Comparison of ENCODE assay signal across 20 cellular contexts in genomic region chr1:197392541-197392940, GRCh38.
DNase-seq lines count a peak whose midpoint lies in the region; ATAC-seq and TF ChIP-seq lines count a peak whose summit lies in the region.
"Had no signal": no experiment of that assay in that cellular context is flagged by ENCODE, and none has a peak within 500 bp of the region (broad histone marks: within the 10 kb centered on the region; RNA-seq: fewer than 3 reads in every experiment).

No MANE protein-coding gene starts in this region.

- H4K20me1 ChIP-seq in Loucy (ENCODE audit: insufficient read depth, low read length, poor library complexity, severe bottlenecking) = no peaks in the 10 kb centered on the region
- H4K20me1 ChIP-seq: BLaER1 treated with 17β-estradiol and CSF1 and Interleukin-3, amounts not matched to agents 10 nM and 100 nM had no signal

- ATAC-seq in HG02798 (IDR thresholded peaks at IDR 0.05; ENCODE audit: poor library complexity, unreplicated experiment) = no peak
- ATAC-seq: GM12878 had no signal

- H3K27ac Mint-ChIP-seq in CD4-positive, alpha-beta memory T cell = peak overlapping the region in 5 of 7 donors; percentile 14 to 96 (median 86)
- H3K27ac Mint-ChIP-seq: T-helper 2 cell treated with Interferon-gamma antibody and Interleukin-4, amounts not matched to agents 5 μg/mL and 100 μg/mL, for 36 hours had no signal

- peak overlapping the region; percentile 47 for H3K9ac ChIP-seq in Loucy (ENCODE audit: low read depth, low read length, poor library complexity, severe bottlenecking)
- H3K9ac ChIP-seq: BLaER1 treated with 17β-estradiol and CSF1 and Interleukin-3, amounts not matched to agents 10 nM and 100 nM had no signal

- H3K9me2 ChIP-seq in Loucy (replicated peaks; ENCODE audit: low read depth, low read length) = no peaks in the 10 kb centered on the region

- POLR2A ChIA-PET in CD4-positive, alpha-beta memory T cell (lab: Charles Lee; ENCODE audit: partially characterized antibody) = no interaction called here

- no peaks in the 10 kb centered on the region for H3K79me2 ChIP-seq in Loucy (ENCODE audit: insufficient read depth, low read length)

- H3K27me3 Mint-ChIP-seq in CD4-positive, alpha-beta memory T cell = no peaks in the 10 kb centered on the region

- H3K36me3 Mint-ChIP-seq in CD4-positive, alpha-beta memory T cell = no peaks in the 10 kb centered on the region
- H3K36me3 Mint-ChIP-seq: CD8-positive, alpha-beta T cell had no signal

- no peaks in the 10 kb centered on the region for H3K36me3 ChIP-seq in CD4-positive, alpha-beta memory T cell (ENCODE audit: insufficient read depth, low read length)
- no peaks in the 10 kb centered on the region for H3K36me3 ChIP-seq in Loucy (ENCODE audit: insufficient read depth, low read length)
- H3K36me3 ChIP-seq: BLaER1 treated with 17β-estradiol and CSF1 and Interleukin-3, amounts not matched to agents 10 nM and 100 nM had no signal

- H3K4me3 Mint-ChIP-seq in CD4-positive, alpha-beta memory T cell = no peak overlapping the region
- H3K4me3 Mint-ChIP-seq: T-helper 2 cell treated with Interferon-gamma antibody and Interleukin-4, amounts not matched to agents 5 μg/mL and 100 μg/mL, for 36 hours had no signal

- TF ChIP-seq CTCF in Loucy (conservative IDR thresholded peaks at IDR 0.05; ENCODE audit: low read length) = no peak

- intact Hi-C loops in CD4-positive, alpha-beta memory T cell (cut with micrococcal nuclease) = loop anchor here (5.0 kb wide), 3 partner anchors 35 to 385 kb away; partner anchors contain the start of gene DENND1B

- CTCF ChIA-PET in CD4-positive, alpha-beta memory T cell (lab: Charles Lee; ENCODE audit: partially characterized antibody) = interaction anchor here (1.0 to 1.9 kb wide), 5 partner anchors 9 to 213 kb away, joined by 3 to 6 read pairs (median 4); no protein-coding TSS in a partner anchor

- no peak overlapping the region for H2AFZ ChIP-seq in Loucy (ENCODE audit: low read length)

- no peak overlapping the region for H3K4me3 ChIP-seq in CD4-positive, alpha-beta memory T cell (ENCODE audit: low read length in 2 of 2)
- no peak overlapping the region for H3K4me3 ChIP-seq in Loucy (ENCODE audit: low read length, poor library complexity, severe bottlenecking)
- H3K4me3 ChIP-seq: BLaER1 treated with 17β-estradiol and CSF1 and Interleukin-3, amounts not matched to agents 10 nM and 100 nM; GM12878 had no signal

- no peaks in the 10 kb centered on the region for H3K9me3 Mint-ChIP-seq in CD4-positive, alpha-beta memory T cell
- H3K9me3 Mint-ChIP-seq: CD8-positive, alpha-beta T cell; T-helper 2 cell treated with Interferon-gamma antibody and Interleukin-4, amounts not matched to agents 5 μg/mL and 100 μg/mL, for 36 hours had no signal

- no peak overlapping the region for H3K27ac ChIP-seq in CD4-positive, alpha-beta memory T cell (ENCODE audit: low read depth, low read length)
- H3K27ac ChIP-seq: BLaER1 treated with 17β-estradiol and CSF1 and Interleukin-3, amounts not matched to agents 10 nM and 100 nM had no signal

- H3F3A ChIP-seq in Loucy (ENCODE audit: low read depth) = peaks cover 8% of the 10 kb centered on the region; the same call in 1 of the 2 replicates

- H3K4me1 ChIP-seq in CD4-positive, alpha-beta memory T cell (ENCODE audit: insufficient read depth, low read length) = peaks cover 43% of the 10 kb centered on the region
- H3K4me1 ChIP-seq in Loucy (ENCODE audit: insufficient read depth, low read length, poor library complexity, severe bottlenecking) = peaks cover 44% of the 10 kb centered on the region

- no peaks in the 10 kb centered on the region for H3K27me3 ChIP-seq in CD4-positive, alpha-beta memory T cell (ENCODE audit: insufficient read depth, low read length)
- H3K27me3 ChIP-seq in Loucy (ENCODE audit: insufficient read depth, low read length, poor library complexity, severe bottlenecking) = no peaks in the 10 kb centered on the region
- H3K27me3 ChIP-seq: BLaER1 treated with 17β-estradiol and CSF1 and Interleukin-3, amounts not matched to agents 10 nM and 100 nM had no signal

- DNase-seq in CD4-positive, alpha-beta memory T cell = no peak
- DNase-seq in GM03348 (ENCODE audit: low spot score) (peak; percentile 3), dedifferentiated amniotic fluid mesenchymal stem cell (ENCODE audit: extremely low spot score) (peak; percentile 22), NCI-H2196 treated with DMSO at 0.1 percent for 48 hours (lab: John Stamatoyannopoulos, UW; ENCODE audit: unreplicated experiment) (no peak), NCI-H146 (lab: John Stamatoyannopoulos, UW) (no peak), DMS114 treated with DMSO at 0.1 percent for 48 hours (lab: John Stamatoyannopoulos, UW; ENCODE audit: unreplicated experiment) (no peak)
- DNase-seq: CD8-positive, alpha-beta T cell; DMS153; DND-41; NCI-H1092; NCI-H1417 treated with DMSO at 0.1 percent for 48 hours; NCI-H187; NCI-H2171 treated with DMSO at 0.1 percent for 48 hours; NCI-H524; NCI-H774 had no signal

- peaks cover 30 to 42% (median 36%) of the 10 kb centered on the region in 4 donors for H3K4me1 Mint-ChIP-seq in CD4-positive, alpha-beta memory T cell

- peak overlapping the region; percentile 78 for H3K4me2 ChIP-seq in Loucy (ENCODE audit: low read depth, low read length, poor library complexity, severe bottlenecking)

- H3K9me3 ChIP-seq in CD4-positive, alpha-beta memory T cell (ENCODE audit: control insufficient read depth in 1 of 2, low read length in 2 of 2) = no peaks in the 10 kb centered on the region
- H3K9me3 ChIP-seq in Loucy (ENCODE audit: insufficient read depth, low read depth, low read length) = no peaks in the 10 kb centered on the region
- H3K9me3 ChIP-seq: BLaER1 treated with 17β-estradiol and CSF1 and Interleukin-3, amounts not matched to agents 10 nM and 100 nM had no signal

Comparison
In these comparisons a context has a peak if more than half of its experiments do, and no peak if none do; other contexts are left out.
1. DNase-seq: peak in GM03348 (single experiment) and dedifferentiated amniotic fluid mesenchymal stem cell (single experiment); none in CD4-positive, alpha-beta memory T cell (0 of 5), NCI-H2196 treated with DMSO at 0.1 percent for 48 hours (single experiment), NCI-H146 (single experiment) and DMS114 treated with DMSO at 0.1 percent for 48 hours (single experiment).